ENCODE assay signal across 17 cellular contexts in the genomic region with DNA sequence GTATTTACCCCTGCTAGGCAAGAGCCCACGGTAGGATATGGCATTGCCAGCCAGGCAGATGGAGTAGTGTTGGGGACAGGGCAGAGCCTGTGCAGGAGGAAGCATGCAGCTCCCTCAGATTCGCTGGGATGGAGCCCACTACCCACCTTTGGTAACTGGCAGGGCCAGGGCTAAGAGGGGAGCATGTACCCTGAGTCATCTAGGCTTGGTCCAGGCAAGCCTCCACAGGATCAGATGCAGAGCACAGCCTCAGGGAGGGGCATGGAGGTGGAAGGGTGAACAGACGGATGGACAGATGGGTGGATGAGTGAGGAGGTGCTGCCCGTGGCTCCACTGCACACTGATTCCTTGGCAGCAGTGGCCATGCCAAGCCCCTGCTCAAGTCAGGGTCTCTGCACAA.
"Had no signal": no experiment of that assay in that cellular context is flagged by ENCODE, and none has a peak within 500 bp of the region (broad histone marks: within the 10 kb centered on the region; RNA-seq: fewer than 3 reads in every experiment).

No MANE protein-coding gene starts in this region.

- H3K4me3 ChIP-seq: gastroesophageal sphincter, heart right ventricle, neural progenitor cell, pancreas, thyroid gland had no signal

- H3K27me3 Mint-ChIP-seq: activated CD4-positive, alpha-beta memory T cell treated with anti-CD3 and anti-CD28 coated beads, Interleukin-2, amount 10 ng/mL, durations not matched to agents 7 days and 5 days; naive B cell had no signal

- H3K36me3 ChIP-seq: gastroesophageal sphincter, heart right ventricle, neural progenitor cell, pancreas, thyroid gland, WERI-Rb-1 had no signal

- H3K36me3 Mint-ChIP-seq: naive B cell had no signal

- ATAC-seq: activated T-cell treated with anti-CD3 and anti-CD28 coated beads, Interleukin-2, amount 50 U/mL, for 4 hours; gastroesophageal sphincter; heart right ventricle; pancreas; sciatic nerve had no signal

- H3K9me3 Mint-ChIP-seq: activated CD4-positive, alpha-beta memory T cell treated with anti-CD3 and anti-CD28 coated beads, Interleukin-2, amount 10 ng/mL, durations not matched to agents 7 days and 5 days; activated T-cell treated with anti-CD3 and anti-CD28 coated beads, Interleukin-2, amount 50 U/mL, for 4 hours; naive B cell; T-helper 1 cell treated with Interleukin-12 subunit alpha and Interleukin-12 subunit beta and Interleukin-4 antibody, amounts not matched to agents 30 μg/mL and 1 μg/mL, for 36 hours had no signal

- H3K4me1 Mint-ChIP-seq: activated CD4-positive, alpha-beta memory T cell treated with anti-CD3 and anti-CD28 coated beads, Interleukin-2, amount 10 ng/mL, durations not matched to agents 7 days and 5 days; naive B cell; neural progenitor cell had no signal

- H3K27me3 ChIP-seq: gastroesophageal sphincter, heart right ventricle, neural progenitor cell, pancreas, thyroid gland had no signal

- DNase-seq: activated CD4-positive, alpha-beta memory T cell treated with anti-CD3 and anti-CD28 coated beads, Interleukin-2, amount 10 ng/mL, durations not matched to agents 7 days and 5 days; activated effector memory CD4-positive, alpha-beta T cell treated with Interleukin-2 at 50 U/mL for 16 hours; activated naive CD4-positive, alpha-beta T cell treated with anti-CD3 and anti-CD28 coated beads, Interleukin-2, amount 50 U/mL, for 16 hours; activated T-cell treated with anti-CD3 and anti-CD28 coated beads, Interleukin-2, amount 50 U/mL, for 4 hours; heart right ventricle; naive B cell; pancreas; stimulated activated CD4-positive, alpha-beta T cell treated with anti-CD3 and anti-CD28 coated beads, Interleukin-1b, Interleukin-23, amount 100 ng/mL, for 48 hours; thyroid gland; WERI-Rb-1 had no signal

- H3K9me3 ChIP-seq: gastroesophageal sphincter, heart right ventricle, pancreas, thyroid gland had no signal

- FAIRE-seq: astrocyte, colon, pancreas, urothelium cell line had no signal

- H3K27ac Mint-ChIP-seq: activated CD4-positive, alpha-beta memory T cell treated with anti-CD3 and anti-CD28 coated beads, Interleukin-2, amount 10 ng/mL, durations not matched to agents 7 days and 5 days; neural progenitor cell; T-helper 1 cell treated with Interleukin-12 subunit alpha and Interleukin-12 subunit beta and Interleukin-4 antibody, amounts not matched to agents 30 μg/mL and 1 μg/mL, for 36 hours had no signal

- H3K4me3 Mint-ChIP-seq: activated CD4-positive, alpha-beta memory T cell treated with anti-CD3 and anti-CD28 coated beads, Interleukin-2, amount 10 ng/mL, durations not matched to agents 7 days and 5 days; activated T-cell treated with anti-CD3 and anti-CD28 coated beads, Interleukin-2, amount 50 U/mL, for 4 hours; naive B cell; neural progenitor cell; T-helper 1 cell treated with Interleukin-12 subunit alpha and Interleukin-12 subunit beta and Interleukin-4 antibody, amounts not matched to agents 30 μg/mL and 1 μg/mL, for 36 hours had no signal

- H3K4me1 ChIP-seq: neural progenitor cell had no signal
